ENCODE assay signal across 9 cellular contexts in genomic region chr19:54095859-54096641, GRCh38. TPM values are rescaled to one million over a fixed set of nuclear protein-coding genes. Genes with fewer than 3 reads are reported as not detected.
DNase-seq lines count a peak whose midpoint lies in the region; TF ChIP-seq lines count a peak whose summit lies in the region.
"Not testable (repeated sequence)": the region's sequence is repeated elsewhere in the genome, so short reads cannot be mapped to it uniquely, and the experiment has no call there.
"Had no signal": no experiment of that assay in that cellular context is flagged by ENCODE, and none has a peak within 500 bp of the region (broad histone marks: within the 10 kb centered on the region; RNA-seq: fewer than 3 reads in every experiment).

No MANE protein-coding gene starts in this region.

- H3K4me3 ChIP-seq in epithelial cell of esophagus (ENCODE audit: low read length): peak overlapping the region; percentile 30
- peak overlapping the region in 3 of 4 donors; percentile 13 to 56 (median 26) for H3K4me3 ChIP-seq in transverse colon

- H3K4me1 ChIP-seq in transverse colon: peaks cover 7 to 19% (median 8%) of the 10 kb centered on the region in 4 donors

- H3K9me3 Mint-ChIP-seq in T-helper 2 cell treated with Interferon-gamma antibody and Interleukin-4, amounts not matched to agents 5 μg/mL and 100 μg/mL, for 36 hours; activated naive CD4-positive, alpha-beta T cell treated with anti-CD3 and anti-CD28 coated beads for 36 hours; progenitor cell of endocrine pancreas (ENCODE audit: low read depth): not testable (repeated sequence)

- intact Hi-C loops in activated naive CD4-positive, alpha-beta T cell treated with anti-CD3 and anti-CD28 coated beads for 36 hours (cut with micrococcal nuclease); transverse colon (cut with DNase I; ENCODE audit: low total_unique reads): not testable (repeated sequence)

- WGBS in transverse colon (ENCODE audit: low coverage in 1 of 2), 2 donors: 5% methylated on average over 39 of the region's 46 CpGs; no CpG with 5 or more reads in 1 of the 2 donors

- in situ Hi-C loops in transverse colon (cut with MboI; ENCODE audit: low pct_ligation_motif_present in 1 of 4, low pct_unique_long_range_greater_than_20kb in 1 of 4, low sequenced_read_pairs in 3 of 4): not testable (repeated sequence)

- peaks cover 16% of the 10 kb centered on the region for H3K4me1 Mint-ChIP-seq in T-helper 2 cell treated with Interferon-gamma antibody and Interleukin-4, amounts not matched to agents 5 μg/mL and 100 μg/mL, for 36 hours (ENCODE audit: low read depth)
- not testable (repeated sequence) for H3K4me1 Mint-ChIP-seq in activated naive CD4-positive, alpha-beta T cell treated with anti-CD3 and anti-CD28 coated beads for 36 hours (ENCODE audit: low read depth); progenitor cell of endocrine pancreas (ENCODE audit: low read depth)

- TF ChIP-seq EP300 in transverse colon (IDR thresholded peaks at IDR 0.05; ENCODE audit: low read depth): not testable (repeated sequence)

- peak overlapping the region; percentile 35 for H3K27ac Mint-ChIP-seq in T-helper 2 cell treated with Interferon-gamma antibody and Interleukin-4, amounts not matched to agents 5 μg/mL and 100 μg/mL, for 36 hours
- not testable (repeated sequence) for H3K27ac Mint-ChIP-seq in activated naive CD4-positive, alpha-beta T cell treated with anti-CD3 and anti-CD28 coated beads for 36 hours
- H3K27ac Mint-ChIP-seq in progenitor cell of endocrine pancreas: peak overlapping the region; percentile 51

- CTCF ChIA-PET in activated naive CD4-positive, alpha-beta T cell treated with anti-CD3 and anti-CD28 coated beads for 36 hours (lab: Charles Lee): interaction anchor here (1.0 kb wide), 1 partner anchor 14 kb away, joined by 3 read pairs; no protein-coding TSS in a partner anchor

- TF ChIP-seq CTCF in epithelial cell of esophagus (IDR thresholded peaks at IDR 0.05; ENCODE audit: insufficient read depth, low read depth, low read length, missing control alignments): not testable (repeated sequence)
- peak; percentile 9 for TF ChIP-seq CTCF in progenitor cell of endocrine pancreas (IDR thresholded peaks at IDR 0.05; ENCODE audit: unreplicated experiment)
- peak in 1 of 5 experiments; percentile 48 for TF ChIP-seq CTCF in transverse colon (IDR thresholded peaks at IDR 0.05)

- not testable (repeated sequence) for H3K9me3 ChIP-seq in transverse colon

- H3K4me3 Mint-ChIP-seq in T-helper 2 cell treated with Interferon-gamma antibody and Interleukin-4, amounts not matched to agents 5 μg/mL and 100 μg/mL, for 36 hours: peak overlapping the region; percentile 80
- peak overlapping the region; percentile 64 for H3K4me3 Mint-ChIP-seq in activated naive CD4-positive, alpha-beta T cell treated with anti-CD3 and anti-CD28 coated beads for 36 hours
- H3K4me3 Mint-ChIP-seq in progenitor cell of endocrine pancreas (ENCODE audit: low read depth): not testable (repeated sequence)

- peaks cover 23% of the 10 kb centered on the region for H3K27me3 Mint-ChIP-seq in T-helper 2 cell treated with Interferon-gamma antibody and Interleukin-4, amounts not matched to agents 5 μg/mL and 100 μg/mL, for 36 hours (ENCODE audit: low read depth)
- peaks cover 11% of the 10 kb centered on the region for H3K27me3 Mint-ChIP-seq in activated naive CD4-positive, alpha-beta T cell treated with anti-CD3 and anti-CD28 coated beads for 36 hours (ENCODE audit: low read depth)
- H3K27me3 Mint-ChIP-seq in progenitor cell of endocrine pancreas: peaks cover 46% of the 10 kb centered on the region

- TF ChIP-seq POLR2A in transverse colon (IDR thresholded peaks at IDR 0.05): not testable (repeated sequence)

- H3K36me3 ChIP-seq in transverse colon: not testable (repeated sequence)

- H3K36me3 Mint-ChIP-seq in T-helper 2 cell treated with Interferon-gamma antibody and Interleukin-4, amounts not matched to agents 5 μg/mL and 100 μg/mL, for 36 hours (ENCODE audit: low read depth); activated naive CD4-positive, alpha-beta T cell treated with anti-CD3 and anti-CD28 coated beads for 36 hours (ENCODE audit: low read depth); progenitor cell of endocrine pancreas (ENCODE audit: insufficient read depth): not testable (repeated sequence)

- not testable (repeated sequence) for H3K27me3 ChIP-seq in transverse colon

- peak overlapping the region in 2 of 4 donors; percentile 58 to 77 for H3K27ac ChIP-seq in transverse colon

- DNase-seq in EL (peak; percentile 61), NCI-H1105 (lab: John Stamatoyannopoulos, UW) (peak; percentile 48), epithelial cell of esophagus (ENCODE audit: low read depth) (peak; percentile 50), kidney glomerular epithelial cell (lab: John Stamatoyannopoulos, UW) (peak; percentile 9), progenitor cell of endocrine pancreas (ENCODE audit: low spot score, unreplicated experiment) (peak; percentile 38), transverse colon (peak; percentile 59)
- DNase-seq in T-helper 2 cell treated with Interferon-gamma antibody and Interleukin-4, amounts not matched to agents 5 μg/mL and 100 μg/mL, for 36 hours (ENCODE audit: low spot score): peak; percentile 42
- peak; percentile 56 for DNase-seq in activated naive CD4-positive, alpha-beta T cell treated with anti-CD3 and anti-CD28 coated beads for 36 hours

RNA-seq across cellular contexts. Expression of gene OSCAR, which starts 4.6 kb away (rescaled TPM):
- under 1 TPM; 0.17 to 0.36 TPM for total RNA-seq in activated naive CD4-positive, alpha-beta T cell treated with anti-CD3 and anti-CD28 coated beads for 36 hours
- total RNA-seq in progenitor cell of endocrine pancreas (not detected in 2 replicates), transverse colon (1 to 10 TPM in 1 of 4 donors, under 1 TPM in 2, not detected in 1; 0.27 to 3.2 (median 0.75) TPM)

RNA-seq across cellular contexts. Expression of gene NDUFA3, which starts 6.6 kb away (rescaled TPM):
- 100 to 1,000 TPM; 110 to 120 TPM for total RNA-seq in activated naive CD4-positive, alpha-beta T cell treated with anti-CD3 and anti-CD28 coated beads for 36 hours
- total RNA-seq in progenitor cell of endocrine pancreas (139 and 162 TPM in 2 replicates), transverse colon (100 to 1,000 TPM in 2 of 4 donors, 10 to 100 TPM in 2; 25.4 to 316 (median 97.3) TPM)

RNA-seq across cellular contexts. Expression of gene TARM1, which starts 14.9 kb away (rescaled TPM):
- total RNA-seq in activated naive CD4-positive, alpha-beta T cell treated with anti-CD3 and anti-CD28 coated beads for 36 hours: not detected
- total RNA-seq in progenitor cell of endocrine pancreas (not detected in 2 replicates), transverse colon (not detected)
- total RNA-seq: lower leg skin had no signal

RNA-seq across cellular contexts. Expression of gene TFPT, which starts 19.4 kb away (rescaled TPM):
- 10 to 100 TPM; 17.0 to 17.3 TPM for total RNA-seq in activated naive CD4-positive, alpha-beta T cell treated with anti-CD3 and anti-CD28 coated beads for 36 hours
- total RNA-seq in progenitor cell of endocrine pancreas: 21.1 and 21.8 TPM in 2 replicates
- total RNA-seq in transverse colon: 10 to 100 TPM in 3 of 4 donors, 1 to 10 TPM in 1; 9.8 to 25.8 (median 14.0) TPM

RNA-seq across cellular contexts. Expression of gene PRPF31, which starts 19.5 kb away (rescaled TPM):
- total RNA-seq in activated naive CD4-positive, alpha-beta T cell treated with anti-CD3 and anti-CD28 coated beads for 36 hours: 10 to 100 TPM; 67.5 to 71.8 TPM
- 71.3 and 78.8 TPM in 2 replicates for total RNA-seq in progenitor cell of endocrine pancreas
- 10 to 100 TPM; 24.7 to 50.5 (median 34.9) TPM for total RNA-seq in transverse colon

Comparison
In these comparisons a context has a peak if more than half of its experiments do, and no peak if none do; other contexts are left out.
1. DNase-seq: peak in every context shown above with its lines; median percentile 61 in EL; 59 in transverse colon; 56 in activated naive CD4-positive, alpha-beta T cell treated with anti-CD3 and anti-CD28 coated beads for 36 hours; 50 in epithelial cell of esophagus; 48 in NCI-H1105; 42 in T-helper 2 cell treated with Interferon-gamma antibody and Interleukin-4, amounts not matched to agents 5 μg/mL and 100 μg/mL, for 36 hours; 38 in progenitor cell of endocrine pancreas; 9 in kidney glomerular epithelial cell.